Comparison of ENCODE assay signal across 33 cellular contexts in genomic region chr7:147707926-147708325, GRCh38.
"Had no signal": no experiment of that assay in that cellular context is flagged by ENCODE, and none has a peak within 500 bp of the region (broad histone marks: within the 10 kb centered on the region; RNA-seq: fewer than 3 reads in every experiment).

No MANE protein-coding gene starts in this region.

- H3K36me3 ChIP-seq: esophagus muscularis mucosa, gastrocnemius medialis, WERI-Rb-1 had no signal

- H3K9me3 ChIP-seq: gastrocnemius medialis had no signal

- H3K27me3 Mint-ChIP-seq: activated B cell treated with CpG ODN at 0.5 μM for 24 hours; activated CD8-positive, alpha-beta T cell treated with anti-CD3 and anti-CD28 coated beads for 36 hours; activated naive CD8-positive, alpha-beta T cell treated with anti-CD3 and anti-CD28 coated beads, Interleukin-2, amount 10 ng/mL, durations not matched to agents 7 days and 5 days; activated T-helper 17 cell treated with anti-CD3 and anti-CD28 coated beads, Interleukin-2, amount 50 U/mL, for 72 hours; effector memory CD8-positive, alpha-beta T cell; T-helper 17 cell had no signal

- ATAC-seq: activated CD4-positive, CD25-positive, alpha-beta regulatory T cell treated with anti-CD3 and anti-CD28 coated beads, Interleukin-2, amount 50 U/mL, for 24 hours; activated CD8-positive, alpha-beta T cell treated with anti-CD3 and anti-CD28 coated beads for 36 hours; activated T-cell treated with anti-CD3 and anti-CD28 coated beads, Interleukin-2, amount 50 U/mL, for 4 hours; activated T-helper 17 cell treated with anti-CD3 and anti-CD28 coated beads, Interleukin-2, amount 50 U/mL, for 72 hours; body of pancreas; effector memory CD8-positive, alpha-beta T cell; foreskin keratinocyte; gastrocnemius medialis; T-helper 17 cell had no signal

- H3K27me3 ChIP-seq: body of pancreas, esophagus muscularis mucosa, foreskin keratinocyte, gastrocnemius medialis had no signal

- H3K4me3 Mint-ChIP-seq: activated B cell treated with CpG ODN at 0.5 μM for 24 hours; activated CD8-positive, alpha-beta T cell treated with anti-CD3 and anti-CD28 coated beads for 36 hours; activated naive CD8-positive, alpha-beta T cell treated with anti-CD3 and anti-CD28 coated beads, Interleukin-2, amount 10 ng/mL, durations not matched to agents 7 days and 5 days; activated T-cell treated with anti-CD3 and anti-CD28 coated beads, Interleukin-2, amount 50 U/mL, for 4 hours; activated T-helper 17 cell treated with anti-CD3 and anti-CD28 coated beads, Interleukin-2, amount 50 U/mL, for 72 hours; effector memory CD8-positive, alpha-beta T cell; T-helper 17 cell; T-helper 2 cell treated with Interferon-gamma antibody and Interleukin-4, amounts not matched to agents 5 μg/mL and 100 μg/mL, for 36 hours had no signal

- H3K4me3 ChIP-seq: body of pancreas, esophagus muscularis mucosa, gastrocnemius medialis had no signal

- H3K27ac Mint-ChIP-seq: activated B cell treated with CpG ODN at 0.5 μM for 24 hours; activated CD8-positive, alpha-beta T cell treated with anti-CD3 and anti-CD28 coated beads for 36 hours; activated naive CD8-positive, alpha-beta T cell treated with anti-CD3 and anti-CD28 coated beads, Interleukin-2, amount 10 ng/mL, durations not matched to agents 7 days and 5 days; activated T-helper 17 cell treated with anti-CD3 and anti-CD28 coated beads, Interleukin-2, amount 50 U/mL, for 72 hours; effector memory CD8-positive, alpha-beta T cell; T-helper 17 cell; T-helper 2 cell treated with Interferon-gamma antibody and Interleukin-4, amounts not matched to agents 5 μg/mL and 100 μg/mL, for 36 hours had no signal

- DNase-seq: activated B cell treated with CpG ODN at 0.5 μM for 24 hours; activated CD4-positive, alpha-beta T cell treated with anti-CD3 and anti-CD28 coated beads for 48 hours; activated CD4-positive, alpha-beta T cell treated with anti-CD3 and anti-CD28 coated beads, Interleukin-2, amount 50 U/mL, for 1 hour; activated CD4-positive, alpha-beta T cell treated with anti-CD3 and anti-CD28 coated beads, Interleukin-2, amount 50 U/mL, for 48 hours; activated CD8-positive, alpha-beta memory T cell treated with anti-CD3 and anti-CD28 coated beads for 24 hours; activated CD8-positive, alpha-beta T cell treated with anti-CD3 and anti-CD28 coated beads for 36 hours; activated effector memory CD4-positive, alpha-beta T cell treated with Interleukin-2 at 50 U/mL for 16 hours; activated gamma-delta T cell treated with Interleukin-2 at 50 U/mL for 16 hours; activated naive CD4-positive, alpha-beta T cell treated with anti-CD3 and anti-CD28 coated beads, Interleukin-2, amount 50 U/mL, for 16 hours; activated naive CD4-positive, alpha-beta T cell treated with Interleukin-2 at 50 U/mL for 16 hours; activated naive CD8-positive, alpha-beta T cell treated with anti-CD3 and anti-CD28 coated beads, Interleukin-2, amount 10 ng/mL, durations not matched to agents 7 days and 5 days; activated T-cell treated with anti-CD3 and anti-CD28 coated beads, Interleukin-2, amount 50 U/mL, for 4 hours; amniotic stem cell; anterior cingulate cortex; body of pancreas; caudate nucleus; cortex of kidney; dermis blood vessel endothelial cell; effector CD4-positive, alpha-beta T cell; effector memory CD8-positive, alpha-beta T cell; erythroblast; foreskin keratinocyte; gastrocnemius medialis; glutamatergic neuron; T-helper 1 cell; T-helper 17 cell; T1000; WERI-Rb-1 had no signal

- H3K36me3 Mint-ChIP-seq: activated naive CD8-positive, alpha-beta T cell treated with anti-CD3 and anti-CD28 coated beads, Interleukin-2, amount 10 ng/mL, durations not matched to agents 7 days and 5 days had no signal

- FAIRE-seq: colon had no signal

- H3K4me1 ChIP-seq: body of pancreas, esophagus muscularis mucosa, foreskin keratinocyte, gastrocnemius medialis had no signal

- H3K27ac ChIP-seq: body of pancreas, esophagus muscularis mucosa, foreskin keratinocyte, gastrocnemius medialis, WERI-Rb-1 had no signal

- H3K4me1 Mint-ChIP-seq: activated B cell treated with CpG ODN at 0.5 μM for 24 hours; activated naive CD8-positive, alpha-beta T cell treated with anti-CD3 and anti-CD28 coated beads, Interleukin-2, amount 10 ng/mL, durations not matched to agents 7 days and 5 days; activated T-helper 17 cell treated with anti-CD3 and anti-CD28 coated beads, Interleukin-2, amount 50 U/mL, for 72 hours; T-helper 17 cell had no signal
